ENCODE assay signal across 8 cellular contexts in genomic region chr1:43238104-43238503, GRCh38. TPM values are rescaled to one million over a fixed set of nuclear protein-coding genes. Genes with fewer than 3 reads are reported as not detected.
DNase-seq lines count a peak whose midpoint lies in the region; ATAC-seq and TF ChIP-seq lines count a peak whose summit lies in the region.

No MANE protein-coding gene starts in this region.

- intact Hi-C loops in Panc1 (cut with micrococcal nuclease; ENCODE audit: unreplicated experiment), result loop anchor here (1.0 to 5.0 kb wide), 2 partner anchors 119 to 176 kb away; partner anchors contain the start of gene CDC20

- H3K27me3 ChIP-seq in Panc1 (ENCODE audit: control insufficient read depth, insufficient read depth, low read length) (no peaks in the 10 kb centered on the region), kidney epithelial cell (ENCODE audit: control insufficient read depth, insufficient read depth, low read length) (peaks cover 2% of the 10 kb centered on the region)

- TF ChIP-seq CTCF in Panc1 (IDR thresholded peaks at IDR 0.05) (peak; percentile 83), cardiac fibroblast (IDR thresholded peaks at IDR 0.05; ENCODE audit: low read depth, low read length) (peak; percentile 85), kidney epithelial cell (IDR thresholded peaks at IDR 0.05; ENCODE audit: insufficient read depth, low read length, poor library complexity, severe bottlenecking) (peak; percentile 77)

- H3K36me3 Mint-ChIP-seq in stimulated activated effector memory CD8-positive, alpha-beta T cell treated with anti-CD3 and anti-CD28 coated beads, Interleukin-12 subunit alpha, Interleukin-12 subunit beta, amount 100 ng/mL, for 72 hours, result no peaks in the 10 kb centered on the region
- peaks cover 3% of the 10 kb centered on the region for H3K36me3 Mint-ChIP-seq in effector memory CD8-positive, alpha-beta T cell (ENCODE audit: insufficient read depth)

- in situ Hi-C loops in Panc1 (cut with HindIII; ENCODE audit: low pct_unique_long_range_greater_than_20kb, low sequenced_read_pairs), result no loop called here

- H3K9me3 ChIP-seq in Panc1 (ENCODE audit: control insufficient read depth, insufficient read depth, low read depth, low read length), result no peaks in the 10 kb centered on the region

- no peak overlapping the region for H3K27ac Mint-ChIP-seq in stimulated activated effector memory CD8-positive, alpha-beta T cell treated with anti-CD3 and anti-CD28 coated beads, Interleukin-12 subunit alpha, Interleukin-12 subunit beta, amount 100 ng/mL, for 72 hours
- H3K27ac Mint-ChIP-seq in effector memory CD8-positive, alpha-beta T cell, result no peak overlapping the region

- BruUV-seq in Panc1 (replicated peaks; lab: Mats Ljungman, UMichigan), result no TSS peak

- no peak overlapping the region for H3K27ac ChIP-seq in Panc1 (ENCODE audit: low read length)

- no peaks in the 10 kb centered on the region for H3K4me1 ChIP-seq in Panc1 (ENCODE audit: control insufficient read depth, insufficient read depth, low read length)

- CTCF ChIA-PET in Panc1 (lab: Charles Lee), result interaction anchor here (0.6 kb wide), 1 partner anchor 176 kb away, joined by 3 read pairs; no protein-coding TSS in a partner anchor

- peaks cover 33 to 40% of the 10 kb centered on the region in 2 donors for H3K27me3 Mint-ChIP-seq in effector memory CD8-positive, alpha-beta T cell

- no peak overlapping the region for H3K4me3 ChIP-seq in Panc1 (ENCODE audit: low read depth in 2 of 2, low read length in 2 of 2)
- H3K4me3 ChIP-seq in cardiac fibroblast (replicated peaks in 1 of 2; ENCODE audit: low read depth in 2 of 2, low read length in 2 of 2), result no peak overlapping the region
- no peak overlapping the region for H3K4me3 ChIP-seq in kidney epithelial cell (ENCODE audit: low read depth, low read length)

- no peaks in the 10 kb centered on the region for H3K4me1 Mint-ChIP-seq in stimulated activated effector memory CD8-positive, alpha-beta T cell treated with anti-CD3 and anti-CD28 coated beads, Interleukin-12 subunit alpha, Interleukin-12 subunit beta, amount 100 ng/mL, for 72 hours
- H3K4me1 Mint-ChIP-seq in effector memory CD8-positive, alpha-beta T cell (ENCODE audit: low read depth in 2 of 2), result no peaks in the 10 kb centered on the region

- DNase-seq in DMS53 (lab: John Stamatoyannopoulos, UW) (peak; percentile 92), HT1080 (ENCODE audit: low read depth) (peak; percentile 57), Panc1 (ENCODE audit: low read depth, low spot score) (peak; percentile 43), cardiac fibroblast (ENCODE audit: low read depth in 2 of 2) (peak; percentile 81 to 82), kidney epithelial cell (ENCODE audit: low read depth) (no peak)
- DNase-seq in stimulated activated effector memory CD8-positive, alpha-beta T cell treated with anti-CD3 and anti-CD28 coated beads, Interleukin-12 subunit alpha, Interleukin-12 subunit beta, amount 100 ng/mL, for 72 hours (ENCODE audit: low spot score in 2 of 2), result no peak
- no peak for DNase-seq in effector memory CD8-positive, alpha-beta T cell

- ATAC-seq in Panc1, result peak; percentile 94
- ATAC-seq in stimulated activated effector memory CD8-positive, alpha-beta T cell treated with anti-CD3 and anti-CD28 coated beads, Interleukin-12 subunit alpha, Interleukin-12 subunit beta, amount 100 ng/mL, for 72 hours, result peak; percentile 46
- no peak for ATAC-seq in effector memory CD8-positive, alpha-beta T cell (replicated peaks)
- no peak for ATAC-seq in GM21381 (IDR thresholded peaks at IDR 0.05; ENCODE audit: unreplicated experiment)

- H3K4me3 Mint-ChIP-seq in stimulated activated effector memory CD8-positive, alpha-beta T cell treated with anti-CD3 and anti-CD28 coated beads, Interleukin-12 subunit alpha, Interleukin-12 subunit beta, amount 100 ng/mL, for 72 hours, result no peak overlapping the region
- no peak overlapping the region for H3K4me3 Mint-ChIP-seq in effector memory CD8-positive, alpha-beta T cell

- H3K9me3 Mint-ChIP-seq in stimulated activated effector memory CD8-positive, alpha-beta T cell treated with anti-CD3 and anti-CD28 coated beads, Interleukin-12 subunit alpha, Interleukin-12 subunit beta, amount 100 ng/mL, for 72 hours, result no peaks in the 10 kb centered on the region
- no peaks in the 10 kb centered on the region for H3K9me3 Mint-ChIP-seq in effector memory CD8-positive, alpha-beta T cell

- H3K36me3 ChIP-seq in Panc1 (ENCODE audit: control insufficient read depth, insufficient read depth, low read length) (no peaks in the 10 kb centered on the region), kidney epithelial cell (ENCODE audit: control insufficient read depth, insufficient read depth, low read length) (no peaks in the 10 kb centered on the region)

- POLR2A ChIA-PET in Panc1 (lab: Charles Lee), result no interaction called here

RNA-seq across cellular contexts. Expression of gene TMEM125, which starts 31.7 kb away (rescaled TPM):
- total RNA-seq in HT1080 (2014; rRNA removed; shearing (Covaris generic)), result not detected in 2 replicates
- not detected in 2 replicates for polyA plus RNA-seq in HT1080 (2015; cell fraction: cytosol; rRNA removed)
- polyA plus RNA-seq in HT1080 (2015; cell fraction: nucleus; rRNA removed), result not detected in 2 replicates
- not detected for total RNA-seq in Panc1 (2021; ENCODE audit: unreplicated experiment)
- polyA plus RNA-seq in Panc1 (2012; ENCODE audit: insufficient read length), result not detected
- total RNA-seq in kidney epithelial cell, result 15.7 and 16.2 TPM in 2 replicates

RNA-seq across cellular contexts. Expression of gene C1orf210, which starts 47.3 kb away (rescaled TPM):
- total RNA-seq in HT1080 (2014; rRNA removed; shearing (Covaris generic)), result not detected in 2 replicates
- not detected in 2 replicates for polyA plus RNA-seq in HT1080 (2015; cell fraction: cytosol; rRNA removed)
- 0.33 TPM in 1 of 2 replicates, not detected in the other for polyA plus RNA-seq in HT1080 (2015; cell fraction: nucleus; rRNA removed)
- total RNA-seq in Panc1 (2021; ENCODE audit: unreplicated experiment) (not detected), kidney epithelial cell (4.8 and 6.6 TPM in 2 replicates)
- polyA plus RNA-seq in Panc1 (2012; ENCODE audit: insufficient read length), result not detected

Comparison
In these comparisons a context has a peak if more than half of its experiments do, and no peak if none do; other contexts are left out.
1. DNase-seq: peak in DMS53 (single experiment), HT1080 (single experiment), Panc1 (single experiment) and cardiac fibroblast (2 of 2); none in kidney epithelial cell (single experiment), stimulated activated effector memory CD8-positive, alpha-beta T cell treated with anti-CD3 and anti-CD28 coated beads, Interleukin-12 subunit alpha, Interleukin-12 subunit beta, amount 100 ng/mL, for 72 hours (0 of 2) and effector memory CD8-positive, alpha-beta T cell (0 of 3).
2. ATAC-seq: peak in Panc1 (single experiment) and stimulated activated effector memory CD8-positive, alpha-beta T cell treated with anti-CD3 and anti-CD28 coated beads, Interleukin-12 subunit alpha, Interleukin-12 subunit beta, amount 100 ng/mL, for 72 hours (single experiment); none in effector memory CD8-positive, alpha-beta T cell (single experiment) and GM21381 (single experiment).
3. RNA of gene TMEM125, which starts 31.7 kb away (total RNA-seq): 15.7 to 16.2 TPM in kidney epithelial cell; not detected in Panc1 (single experiment) and not detected in HT1080; every median in the first group is over 10 times any median in the second.
4. Peak in every context shown above with its lines, with median percentiles within 50 percentile points of each other: CTCF ChIP-seq.